12 cellular contexts compared by ENCODE assay signal in genomic region chr5:179553875-179554274, GRCh38. TPM values are rescaled to one million over a fixed set of nuclear protein-coding genes. Genes with fewer than 3 reads are reported as not detected.
DNase-seq lines count a peak whose midpoint lies in the region; ATAC-seq and TF ChIP-seq lines count a peak whose summit lies in the region.
"Had no signal": no experiment of that assay in that cellular context is flagged by ENCODE, and none has a peak within 500 bp of the region (broad histone marks: within the 10 kb centered on the region; RNA-seq: fewer than 3 reads in every experiment).

No MANE protein-coding gene starts in this region.

- no peak for DNase-seq in activated CD4-positive, alpha-beta T cell treated with anti-CD3 and anti-CD28 coated beads, Interleukin-2, amount 10 ng/mL, durations not matched to agents 24 days and 14 days
- no peak for DNase-seq in activated CD4-positive, alpha-beta T cell treated with anti-CD3 and anti-CD28 coated beads, Interleukin-2, amount 10 ng/mL, durations not matched to agents 7 days and 5 days
- DNase-seq in fibroblast of gingiva (ENCODE audit: low read depth) (peak; percentile 62), UCSD-AML1 (lab: John Stamatoyannopoulos, UW; ENCODE audit: unreplicated experiment) (no peak), Ammon's horn (ENCODE audit: low spot score) (no peak), left colon (no peak)
- DNase-seq: activated effector memory CD4-positive, alpha-beta T cell treated with anti-CD3 and anti-CD28 coated beads, Interleukin-2, amount 50 U/mL, for 16 hours; NCI-H1105 treated with DMSO at 0.1 percent for 48 hours had no signal

- ATAC-seq in SK-N-SH treated with all-trans-retinoic acid at 6 μM for 48 hours (peak; percentile 48), left colon (no peak)
- ATAC-seq: naive thymus-derived CD4-positive, alpha-beta T cell had no signal

- H3K27ac Mint-ChIP-seq in activated CD4-positive, alpha-beta T cell treated with anti-CD3 and anti-CD28 coated beads, Interleukin-2, amount 10 ng/mL, durations not matched to agents 24 days and 14 days: peak overlapping the region; percentile 62
- no peak overlapping the region for H3K27ac Mint-ChIP-seq in activated CD4-positive, alpha-beta T cell treated with anti-CD3 and anti-CD28 coated beads, Interleukin-2, amount 10 ng/mL, durations not matched to agents 7 days and 5 days

- H3K36me3 Mint-ChIP-seq in activated CD4-positive, alpha-beta T cell treated with anti-CD3 and anti-CD28 coated beads, Interleukin-2, amount 10 ng/mL, durations not matched to agents 24 days and 14 days (ENCODE audit: low read depth): peaks cover 29% of the 10 kb centered on the region
- peaks cover 27% of the 10 kb centered on the region for H3K36me3 Mint-ChIP-seq in activated CD4-positive, alpha-beta T cell treated with anti-CD3 and anti-CD28 coated beads, Interleukin-2, amount 10 ng/mL, durations not matched to agents 7 days and 5 days (ENCODE audit: low read depth)

- H3K4me1 Mint-ChIP-seq in activated CD4-positive, alpha-beta T cell treated with anti-CD3 and anti-CD28 coated beads, Interleukin-2, amount 10 ng/mL, durations not matched to agents 24 days and 14 days: peaks cover 30% of the 10 kb centered on the region
- peaks cover 46% of the 10 kb centered on the region for H3K4me1 Mint-ChIP-seq in activated CD4-positive, alpha-beta T cell treated with anti-CD3 and anti-CD28 coated beads, Interleukin-2, amount 10 ng/mL, durations not matched to agents 7 days and 5 days

- POLR2A ChIA-PET in activated CD4-positive, alpha-beta T cell treated with anti-CD3 and anti-CD28 coated beads, Interleukin-2, amount 10 ng/mL, durations not matched to agents 7 days and 5 days (lab: Charles Lee): no interaction called here

- H3K9me3 Mint-ChIP-seq in activated CD4-positive, alpha-beta T cell treated with anti-CD3 and anti-CD28 coated beads, Interleukin-2, amount 10 ng/mL, durations not matched to agents 24 days and 14 days: no peaks in the 10 kb centered on the region
- H3K9me3 Mint-ChIP-seq in activated CD4-positive, alpha-beta T cell treated with anti-CD3 and anti-CD28 coated beads, Interleukin-2, amount 10 ng/mL, durations not matched to agents 7 days and 5 days: no peaks in the 10 kb centered on the region

- H3K4me3 ChIP-seq in skin epidermis: no peak overlapping the region
- H3K4me3 ChIP-seq: SJSA1 had no signal

- H3K4me3 Mint-ChIP-seq in activated CD4-positive, alpha-beta T cell treated with anti-CD3 and anti-CD28 coated beads, Interleukin-2, amount 10 ng/mL, durations not matched to agents 24 days and 14 days: peak overlapping the region; percentile 15
- no peak overlapping the region for H3K4me3 Mint-ChIP-seq in activated CD4-positive, alpha-beta T cell treated with anti-CD3 and anti-CD28 coated beads, Interleukin-2, amount 10 ng/mL, durations not matched to agents 7 days and 5 days

- CTCF ChIA-PET in activated CD4-positive, alpha-beta T cell treated with anti-CD3 and anti-CD28 coated beads, Interleukin-2, amount 10 ng/mL, durations not matched to agents 7 days and 5 days (lab: Charles Lee): no interaction called here

- peak overlapping the region in 16 of 21 experiments; percentile 6 to 78 (median 58) for H3K27ac ChIP-seq in skin epidermis
- H3K27ac ChIP-seq: SJSA1 had no signal

- intact Hi-C loops in activated CD4-positive, alpha-beta T cell treated with anti-CD3 and anti-CD28 coated beads, Interleukin-2, amount 10 ng/mL, durations not matched to agents 24 days and 14 days (cut with micrococcal nuclease): loop anchor here (5.0 to 10.0 kb wide), 3 partner anchors 268 to 1319 kb away; partner anchors contain the start of genes MGAT1, PHYKPL and SQSTM1
- intact Hi-C loops in left colon (cut with DNase I, micrococcal nuclease): loop anchor here in 1 of 2 donors (10.0 kb wide), 1 partner anchor 71 kb away; the partner anchor contains the start of gene HNRNPH1

- H3K27me3 Mint-ChIP-seq in activated CD4-positive, alpha-beta T cell treated with anti-CD3 and anti-CD28 coated beads, Interleukin-2, amount 10 ng/mL, durations not matched to agents 24 days and 14 days: peaks cover 2% of the 10 kb centered on the region
- no peaks in the 10 kb centered on the region for H3K27me3 Mint-ChIP-seq in activated CD4-positive, alpha-beta T cell treated with anti-CD3 and anti-CD28 coated beads, Interleukin-2, amount 10 ng/mL, durations not matched to agents 7 days and 5 days

TF ChIP-seq in SK-N-SH treated with all-trans-retinoic acid at 6 μM for 48 hours, 23 proteins besides CTCF, POLR2A, EP300 and RAD21 (continues in another document):
- TF ChIP-seq ZFP3 (CRISPR knock-in tag; IDR thresholded peaks at IDR 0.05) (no peak), PPARA (CRISPR knock-in tag; IDR thresholded peaks at IDR 0.05; ENCODE audit: borderline replicate concordance) (no peak), OSR1 (CRISPR knock-in tag; IDR thresholded peaks at IDR 0.05) (no peak), ZNF565 (CRISPR knock-in tag; conservative IDR thresholded peaks at IDR 0.05; ENCODE audit: low read depth) (no peak), GLIS3 (CRISPR knock-in tag; IDR thresholded peaks at IDR 0.05) (no peak), SNAI2 (CRISPR knock-in tag; IDR thresholded peaks at IDR 0.05) (no peak), ZC3H10 (CRISPR knock-in tag; IDR thresholded peaks at IDR 0.05) (no peak), CSDC2 (CRISPR knock-in tag; IDR thresholded peaks at IDR 0.05) (no peak), ESRRG (CRISPR knock-in tag; IDR thresholded peaks at IDR 0.05) (no peak), ZNF70 (CRISPR knock-in tag; IDR thresholded peaks at IDR 0.05) (no peak), TSHZ2 (CRISPR knock-in tag; IDR thresholded peaks at IDR 0.05) (no peak), PATZ1 (CRISPR knock-in tag; IDR thresholded peaks at IDR 0.05; ENCODE audit: borderline replicate concordance) (no peak), TOX (CRISPR knock-in tag; IDR thresholded peaks at IDR 0.05; ENCODE audit: borderline replicate concordance) (no peak)
- TF ChIP-seq, protein P1, sequence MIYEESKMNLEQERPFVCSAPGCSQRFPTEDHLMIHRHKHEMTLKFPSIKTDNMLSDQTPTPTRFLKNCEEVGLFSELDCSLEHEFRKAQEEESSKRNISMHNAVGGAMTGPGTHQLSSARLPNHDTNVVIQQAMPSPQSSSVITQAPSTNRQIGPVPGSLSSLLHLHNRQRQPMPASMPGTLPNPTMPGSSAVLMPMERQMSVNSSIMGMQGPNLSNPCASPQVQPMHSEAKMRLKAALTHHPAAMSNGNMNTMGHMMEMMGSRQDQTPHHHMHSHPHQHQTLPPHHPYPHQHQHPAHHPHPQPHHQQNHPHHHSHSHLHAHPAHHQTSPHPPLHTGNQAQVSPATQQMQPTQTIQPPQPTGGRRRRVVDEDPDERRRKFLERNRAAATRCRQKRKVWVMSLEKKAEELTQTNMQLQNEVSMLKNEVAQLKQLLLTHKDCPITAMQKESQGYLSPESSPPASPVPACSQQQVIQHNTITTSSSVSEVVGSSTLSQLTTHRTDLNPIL (CRISPR knock-in tag; IDR thresholded peaks at IDR 0.05; ENCODE audit: low read depth): no peak

RNA-seq across cellular contexts. Expression of gene RUFY1, which starts 3.5 kb away (rescaled TPM):
- total RNA-seq in activated CD4-positive, alpha-beta T cell treated with anti-CD3 and anti-CD28 coated beads, Interleukin-2, amount 10 ng/mL, durations not matched to agents 24 days and 14 days: 38.8 and 40.6 TPM in 2 replicates
- 10 to 100 TPM; 50.5 to 53.4 TPM for total RNA-seq in activated CD4-positive, alpha-beta T cell treated with anti-CD3 and anti-CD28 coated beads, Interleukin-2, amount 10 ng/mL, durations not matched to agents 7 days and 5 days
- 10 to 100 TPM; 35.1 to 39.0 TPM for total RNA-seq in left colon
